In genomic region chr22:22011964-22012363, GRCh38 we compare ENCODE assay signal across 34 cellular contexts.
"Had no signal": no experiment of that assay in that cellular context is flagged by ENCODE, and none has a peak within 500 bp of the region (broad histone marks: within the 10 kb centered on the region; RNA-seq: fewer than 3 reads in every experiment).

No MANE protein-coding gene starts in this region.

- ATAC-seq: activated CD4-positive, alpha-beta T cell treated with anti-CD3 and anti-CD28 coated beads for 36 hours; activated CD4-positive, CD25-positive, alpha-beta regulatory T cell treated with anti-CD3 and anti-CD28 coated beads, Interleukin-2, amount 50 U/mL, for 24 hours; activated CD8-positive, alpha-beta T cell treated with anti-CD3 and anti-CD28 coated beads for 36 hours; activated naive CD4-positive, alpha-beta T cell treated with anti-CD3 and anti-CD28 coated beads, Interleukin-2, amount 50 U/mL, for 72 hours; activated T-cell treated with anti-CD3 and anti-CD28 coated beads, Interleukin-2, amount 50 U/mL, for 4 hours; activated T-cell treated with anti-CD3 and anti-CD28 coated beads, Interleukin-2, amount 50 U/mL, for 72 hours; activated T-helper 17 cell treated with anti-CD3 and anti-CD28 coated beads, Interleukin-2, amount 50 U/mL, for 72 hours; body of pancreas had no signal

- H3K27me3 ChIP-seq: breast epithelium had no signal

- H3K36me3 ChIP-seq: adrenal gland, brain microvascular endothelial cell, breast epithelium had no signal

- H3K4me3 ChIP-seq: adrenal gland, body of pancreas, breast epithelium had no signal

- DNase-seq: activated CD4-positive, alpha-beta T cell treated with anti-CD3 and anti-CD28 coated beads for 1 hour; activated CD4-positive, alpha-beta T cell treated with anti-CD3 and anti-CD28 coated beads for 36 hours; activated CD4-positive, alpha-beta T cell treated with anti-CD3 and anti-CD28 coated beads for 48 hours; activated CD4-positive, alpha-beta T cell treated with anti-CD3 and anti-CD28 coated beads, Interleukin-2, amount 10 ng/mL, durations not matched to agents 7 days and 5 days; activated CD4-positive, alpha-beta T cell treated with anti-CD3 and anti-CD28 coated beads, Interleukin-2, amount 50 U/mL, for 48 hours; activated CD4-positive, CD25-positive, alpha-beta regulatory T cell; activated CD8-positive, alpha-beta memory T cell treated with anti-CD3 and anti-CD28 coated beads, Interleukin-2, amount 50 U/mL, for 4 hours; activated CD8-positive, alpha-beta T cell treated with anti-CD3 and anti-CD28 coated beads for 36 hours; activated effector memory CD4-positive, alpha-beta T cell treated with anti-CD3 and anti-CD28 coated beads, Interleukin-2, amount 50 U/mL, for 16 hours; activated gamma-delta T cell treated with Interleukin-2 at 50 U/mL for 16 hours; activated naive CD4-positive, alpha-beta T cell; activated naive CD4-positive, alpha-beta T cell treated with anti-CD3 and anti-CD28 coated beads for 36 hours; activated naive CD4-positive, alpha-beta T cell treated with anti-CD3 and anti-CD28 coated beads, Interleukin-2, amount 50 U/mL, for 16 hours; activated naive CD8-positive, alpha-beta T cell treated with anti-CD3 and anti-CD28 coated beads for 36 hours; activated T-cell treated with anti-CD3 and anti-CD28 coated beads for 4 hours; activated T-cell treated with anti-CD3 and anti-CD28 coated beads, Interleukin-2, amount 50 U/mL, for 1 hour; activated T-cell treated with anti-CD3 and anti-CD28 coated beads, Interleukin-2, amount 50 U/mL, for 4 hours; activated T-cell treated with anti-CD3 and anti-CD28 coated beads, Interleukin-2, amount 50 U/mL, for 72 hours; adrenal gland; amniotic stem cell; aorta; body of pancreas; brain microvascular endothelial cell; central memory CD4-positive, alpha-beta T cell; T-helper 1 cell; T-helper 2 cell; T-helper 9 cell had no signal

- H3K4me1 ChIP-seq: adrenal gland, body of pancreas, breast epithelium had no signal

- H3K9me3 ChIP-seq: adrenal gland, body of pancreas, breast epithelium had no signal

- FAIRE-seq: astrocyte, TTC549 had no signal

- H3K27ac ChIP-seq: adrenal gland, body of pancreas, brain microvascular endothelial cell, breast epithelium, VCaP had no signal
